8 cellular contexts compared by ENCODE assay signal in the genomic region with DNA sequence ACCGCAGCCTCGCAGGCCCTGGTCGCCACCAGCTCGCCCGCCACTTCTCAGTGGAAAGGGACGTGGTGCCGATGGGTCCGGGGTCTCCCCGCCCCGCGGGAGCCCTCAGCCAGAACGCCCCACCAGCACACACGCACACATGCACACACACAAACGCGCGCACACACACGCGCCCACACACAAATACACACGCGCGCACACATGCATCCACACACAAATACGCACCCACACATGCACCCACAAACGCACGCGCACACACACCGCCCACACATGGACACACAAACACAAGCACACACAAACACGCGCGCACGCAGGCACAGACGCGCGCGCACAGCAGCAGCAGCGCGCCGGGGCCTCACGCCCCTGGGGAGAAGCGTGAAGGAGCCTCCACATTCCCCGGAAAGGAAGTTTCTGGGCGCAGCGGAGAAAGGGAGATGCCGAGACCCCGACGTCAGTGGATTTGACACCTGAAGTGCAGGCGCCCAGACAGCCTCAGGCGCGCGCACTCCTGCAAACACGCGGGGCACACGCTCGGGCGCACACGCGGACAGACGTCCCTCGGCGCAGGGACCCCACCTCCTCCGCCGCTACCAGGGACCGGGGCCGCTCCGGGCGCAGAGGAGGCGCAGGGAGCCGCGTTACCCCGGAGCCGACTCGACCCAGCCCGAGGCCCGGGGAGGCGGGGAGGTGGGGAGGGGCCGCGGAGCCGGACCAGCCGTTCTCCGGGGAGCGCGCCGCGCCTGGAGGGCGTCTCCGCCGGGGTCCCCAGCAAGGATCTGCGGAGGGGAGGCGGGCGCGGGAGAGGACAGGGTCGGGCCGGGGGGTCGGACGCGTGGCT. TPM values are rescaled to one million over a fixed set of nuclear protein-coding genes. Genes with fewer than 3 reads are reported as not detected.
A peak's percentile ranks its signal among the peaks of the same experiment; 100 is the strongest.
DNase-seq lines count a peak whose midpoint lies in the region; ATAC-seq and TF ChIP-seq lines count a peak whose summit lies in the region.

No MANE protein-coding gene starts in this region.

- H3K36me3 ChIP-seq in right lobe of liver (no peaks in the 10 kb centered on the region), subcutaneous abdominal adipose tissue (ENCODE audit: control insufficient read depth in 5 of 5, insufficient read depth in 5 of 5, low read length in 5 of 5) (no peaks in the 10 kb centered on the region)

- 6% methylated on average over 29 of the region's 95 CpGs for WGBS in right lobe of liver (ENCODE audit: insufficient coverage, low coverage, low lambda C conversion rate, missing lambda C conversion rate)

- H3K27me3 ChIP-seq in right lobe of liver: no peaks in the 10 kb centered on the region
- no peaks in the 10 kb centered on the region for H3K27me3 ChIP-seq in subcutaneous abdominal adipose tissue (ENCODE audit: control insufficient read depth in 5 of 5, insufficient read depth in 4 of 5, low read length in 5 of 5)

- peak; percentile 2 for ATAC-seq in HG02571 (IDR thresholded peaks at IDR 0.05; ENCODE audit: unreplicated experiment)
- peak in 3 of 4 donors; percentile 1 to 8 (median 7) for ATAC-seq in right lobe of liver

- peak; percentile 56 for DNase-seq in GM13976 (ENCODE audit: low spot score)
- DNase-seq in RKO (ENCODE audit: low spot score): peak; percentile 50
- DNase-seq in caudate nucleus (lab: John Stamatoyannopoulos, UW): peak in 6 of 61 donors; percentile 4 to 54 (median 41)
- DNase-seq in right lobe of liver: peak in 2 of 3 donors; percentile 26 to 62
- no peak for DNase-seq in NCI-H510A (lab: John Stamatoyannopoulos, UW)
- no peak for DNase-seq in DMS153 treated with DMSO at 0.1 percent for 48 hours (lab: John Stamatoyannopoulos, UW; ENCODE audit: unreplicated experiment)

- H3K27ac ChIP-seq in caudate nucleus (ENCODE audit: low read depth, low read length) (peak overlapping the region; percentile 58), right lobe of liver (peak overlapping the region in 2 of 3 donors; percentile 55 to 85), subcutaneous abdominal adipose tissue (ENCODE audit: low read depth, low read length) (peak overlapping the region; percentile 87)

- intact Hi-C loops in right lobe of liver (cut with DNase I): no loop called here

- no peak for TF ChIP-seq POLR2A in right lobe of liver (IDR thresholded peaks at IDR 0.05)

- H3K4me3 ChIP-seq in right lobe of liver (peak overlapping the region; percentile 60 to 78 (median 64)), subcutaneous abdominal adipose tissue (ENCODE audit: low read depth in 1 of 5, low read length in 5 of 5) (peak overlapping the region; percentile 61 to 92 (median 84))

- H3K9me3 ChIP-seq in right lobe of liver: no peaks in the 10 kb centered on the region
- no peaks in the 10 kb centered on the region for H3K9me3 ChIP-seq in subcutaneous abdominal adipose tissue (ENCODE audit: control insufficient read depth in 5 of 5, low read length in 5 of 5)

- H3K4me1 ChIP-seq in right lobe of liver (peaks cover 0 to 25% (median 4%) of the 10 kb centered on the region in 4 donors), subcutaneous abdominal adipose tissue (ENCODE audit: control insufficient read depth in 5 of 5, insufficient read depth in 5 of 5, low read length in 5 of 5) (peaks cover 10 to 65% (median 51%) of the 10 kb centered on the region in 5 donors)

- TF ChIP-seq CTCF in GM13976 (IDR thresholded peaks at IDR 0.05; ENCODE audit: borderline replicate concordance, control extremely low read depth, extremely low read depth, insufficient read depth, missing control alignments) (no peak), right lobe of liver (IDR thresholded peaks at IDR 0.05) (no peak)

- H3K9ac ChIP-seq in subcutaneous abdominal adipose tissue (ENCODE audit: low read length in 5 of 5): peak overlapping the region in 4 of 5 donors; percentile 60 to 82 (median 72)

- in situ Hi-C loops in GM13976 (cut with MboI; ENCODE audit: low sequenced_read_pairs, unreplicated experiment): no loop called here

RNA-seq across cellular contexts. Expression of a gene that starts 0.6 kb away (rescaled TPM):
- 1 to 10 TPM; 3.5 to 7.9 (median 4.6) TPM for total RNA-seq in right lobe of liver

RNA-seq across cellular contexts. Expression of a gene that starts 47.3 kb away (rescaled TPM):
- total RNA-seq in right lobe of liver: not detected

Comparison
In these comparisons a context has a peak if more than half of its experiments do, and no peak if none do; other contexts are left out.
1. DNase-seq: peak in GM13976 (single experiment), RKO (single experiment) and right lobe of liver (2 of 3); none in NCI-H510A (single experiment) and DMS153 treated with DMSO at 0.1 percent for 48 hours (single experiment).
2. Peak in every context shown above with its lines, with median percentiles within 50 percentile points of each other: H3K27ac ChIP-seq.